In genomic region chr21:45442686-45443594, GRCh38 we compare ENCODE assay signal across 7 cellular contexts. TPM values are rescaled to one million over a fixed set of nuclear protein-coding genes. Genes with fewer than 3 reads are reported as not detected.
A peak's percentile ranks its signal among the peaks of the same experiment; 100 is the strongest.
DNase-seq lines count a peak whose midpoint lies in the region; ATAC-seq and TF ChIP-seq lines count a peak whose summit lies in the region.
"Not testable (repeated sequence)": the region's sequence is repeated elsewhere in the genome, so short reads cannot be mapped to it uniquely, and the experiment has no call there.

No MANE protein-coding gene starts in this region.

- CTCF ChIA-PET in HEK293 (lab: Yijun Ruan, JAX): interaction anchor here (0.7 to 1.0 kb wide), 3 partner anchors 150 to 305 kb away, joined by 3 to 4 read pairs (median 3); no protein-coding TSS in a partner anchor
- CTCF ChIA-PET in Panc1 (lab: Charles Lee): not testable (repeated sequence)

- H2AFZ ChIP-seq in osteoblast (ENCODE audit: low read length): not testable (repeated sequence)

- H3K9me3 Mint-ChIP-seq in glutamatergic neuron (ENCODE audit: unreplicated experiment): not testable (repeated sequence)

- H3K4me3 ChIP-seq in HEK293 (ENCODE audit: low read depth, low read length); Panc1 (ENCODE audit: low read depth in 2 of 2, low read length in 2 of 2); right lobe of liver; osteoblast (ENCODE audit: insufficient read depth, low read length); spleen: not testable (repeated sequence)

- WGBS in right lobe of liver (ENCODE audit: insufficient coverage, low coverage, low lambda C conversion rate, missing lambda C conversion rate): 96% methylated on average over 19 of the region's 39 CpGs
- WGBS in spleen, 5 donors: 84 to 97% (median 92%) methylated on average over 21 to 39 of the region's 39 CpGs

- not testable (repeated sequence) for TF ChIP-seq CTCF in HEK293 (tag by site-specific recombination; IDR thresholded peaks at IDR 0.05); Panc1 (IDR thresholded peaks at IDR 0.05); glutamatergic neuron (IDR thresholded peaks at IDR 0.05; ENCODE audit: partially characterized antibody, unreplicated experiment); right lobe of liver (IDR thresholded peaks at IDR 0.05); osteoblast (IDR thresholded peaks at IDR 0.05; ENCODE audit: extremely low read depth, low read depth, low read length); spleen (IDR thresholded peaks at IDR 0.05 in 8 of 11, conservative IDR thresholded peaks at IDR 0.05 in 3 of 11)

- H3K4me1 ChIP-seq in HEK293 (ENCODE audit: control insufficient read depth, insufficient read depth, low read length); osteoblast (ENCODE audit: insufficient read depth, low read length): not testable (repeated sequence)
- H3K4me1 ChIP-seq in Panc1 (ENCODE audit: control insufficient read depth, insufficient read depth, low read length): peaks cover 53% of the 10 kb centered on the region
- H3K4me1 ChIP-seq in right lobe of liver: peaks cover 0 to 25% (median 7%) of the 10 kb centered on the region in 4 donors
- peaks cover 9 to 21% (median 16%) of the 10 kb centered on the region in 6 donors for H3K4me1 ChIP-seq in spleen

- not testable (repeated sequence) for H3K27ac ChIP-seq in HEK293 (ENCODE audit: extremely low read depth, low read depth, low read length); right lobe of liver; osteoblast (ENCODE audit: low read depth, low read length); spleen
- 0 out of 2 replicates have a peak overlapping the region, but pooled peaks have one; percentile 3 for H3K27ac ChIP-seq in Panc1 (ENCODE audit: low read length)

- not testable (repeated sequence) for H3K9me3 ChIP-seq in HEK293 (ENCODE audit: control insufficient read depth, insufficient read depth, low read depth, low read length); Panc1 (ENCODE audit: control insufficient read depth, insufficient read depth, low read depth, low read length); right lobe of liver; osteoblast (ENCODE audit: low read depth, low read length)
- H3K9me3 ChIP-seq in spleen: peaks cover 0 to 12% (median 9%) of the 10 kb centered on the region in 8 donors

- intact Hi-C loops in Panc1 (cut with micrococcal nuclease; ENCODE audit: unreplicated experiment); spleen (cut with DNase I; ENCODE audit: low total_unique reads): not testable (repeated sequence)
- intact Hi-C loops in left ventricle myocardium superior (cut with micrococcal nuclease) (loop anchor here (10.0 kb wide), 1 partner anchor 298 kb away; no protein-coding TSS in a partner anchor), right lobe of liver (cut with DNase I) (loop anchor here in 1 of 2 donors (5.0 kb wide), 1 partner anchor 151 kb away; no protein-coding TSS in a partner anchor)

- POLR2A ChIA-PET in HEK293 (lab: Yijun Ruan, JAX); Panc1 (lab: Charles Lee): not testable (repeated sequence)

- not testable (repeated sequence) for DNase-seq in Panc1 (ENCODE audit: low read depth, low spot score)
- DNase-seq in glutamatergic neuron (peak; percentile 18), left ventricle myocardium superior (peak; percentile 27), right lobe of liver (peak in 2 of 3 donors; percentile 22 to 51), osteoblast (ENCODE audit: insufficient read length, low spot score, missing footprints) (peak; percentile 53), spleen (peak; percentile 38)

- not testable (repeated sequence) for H3K27me3 Mint-ChIP-seq in glutamatergic neuron (ENCODE audit: unreplicated experiment)

- H3K79me2 ChIP-seq in osteoblast (ENCODE audit: insufficient read depth, low read length): not testable (repeated sequence)

- H3K4me2 ChIP-seq in osteoblast (ENCODE audit: insufficient read depth, low read length): not testable (repeated sequence)

- H3K27ac Mint-ChIP-seq in glutamatergic neuron (ENCODE audit: unreplicated experiment): not testable (repeated sequence)

- TF ChIP-seq POLR2A in right lobe of liver (IDR thresholded peaks at IDR 0.05); spleen (IDR thresholded peaks at IDR 0.05): not testable (repeated sequence)

- not testable (repeated sequence) for H3K36me3 ChIP-seq in HEK293 (ENCODE audit: control insufficient read depth in 2 of 2, insufficient read depth in 1 of 2, low read length in 2 of 2); Panc1 (ENCODE audit: control insufficient read depth, insufficient read depth, low read length); right lobe of liver; osteoblast (ENCODE audit: insufficient read depth, low read length); spleen

- H4K20me1 ChIP-seq in osteoblast (ENCODE audit: insufficient read depth, low read length): not testable (repeated sequence)

- BruUV-seq in Panc1 (replicated peaks; lab: Mats Ljungman, UMichigan): not testable (repeated sequence)

- not testable (repeated sequence) for H3K4me1 Mint-ChIP-seq in glutamatergic neuron (ENCODE audit: low read depth, unreplicated experiment)

- not testable (repeated sequence) for H3K4me3 Mint-ChIP-seq in glutamatergic neuron (ENCODE audit: unreplicated experiment)

- H3K27me3 ChIP-seq in Panc1 (ENCODE audit: control insufficient read depth, insufficient read depth, low read length); right lobe of liver; osteoblast (ENCODE audit: insufficient read depth, low read length); spleen (replicated peaks in 1 of 7): not testable (repeated sequence)

- peaks cover 12% of the 10 kb centered on the region for H3K36me3 Mint-ChIP-seq in glutamatergic neuron (ENCODE audit: unreplicated experiment)

- in situ Hi-C loops in Panc1 (cut with HindIII; ENCODE audit: low pct_unique_long_range_greater_than_20kb, low sequenced_read_pairs): not testable (repeated sequence)

- not testable (repeated sequence) for ATAC-seq in Panc1, left ventricle myocardium superior, right lobe of liver

TF ChIP-seq in HEK293, 187 proteins besides CTCF, POLR2A, EP300 and RAD21:
- peak; percentile 71; the same call in 1 of the 2 replicates for TF ChIP-seq EGR2 (tag by site-specific recombination; IDR thresholded peaks at IDR 0.05; ENCODE audit: low read depth)
- peak; percentile 58 for TF ChIP-seq ZFHX2 (tag by site-specific recombination; conservative IDR thresholded peaks at IDR 0.05)

RNA-seq across cellular contexts. Expression of gene COL18A1, which starts 38.0 kb away (rescaled TPM):
- total RNA-seq in Panc1 (2021; ENCODE audit: unreplicated experiment): 676 TPM
- polyA plus RNA-seq in Panc1 (2012; ENCODE audit: insufficient read length): 1,186 TPM
- 9.5 TPM for total RNA-seq in glutamatergic neuron (ENCODE audit: unreplicated experiment)
- 52.4 TPM for total RNA-seq in left ventricle myocardium superior
- 100 to 1,000 TPM; 261 to 487 (median 297) TPM for total RNA-seq in right lobe of liver
- total RNA-seq in osteoblast: 8.3 and 8.8 TPM in 2 replicates
- 100 to 1,000 TPM in 3 of 7 donors, 10 to 100 TPM in 4; 71.8 to 208 (median 99.6) TPM for total RNA-seq in spleen
- 10 to 100 TPM; 35.0 to 66.9 (median 60.0) TPM for polyA plus RNA-seq in spleen
